ENCODE assay signal across 10 cellular contexts in genomic region chr2:168380500-168380899, GRCh38.
"Had no signal": no experiment of that assay in that cellular context is flagged by ENCODE, and none has a peak within 500 bp of the region (broad histone marks: within the 10 kb centered on the region; RNA-seq: fewer than 3 reads in every experiment).

No MANE protein-coding gene starts in this region.

- FAIRE-seq: HTR-8/SVneo had no signal

- H3K4me1 ChIP-seq: HAP-1 had no signal

- H2AFZ ChIP-seq: GM23248 had no signal

- ATAC-seq: HCT116 had no signal

- DNase-seq: GM23248, GOT3, H7, HFFc6, Karpas-422, KBM-7 had no signal

- H3K4me3 ChIP-seq: GM23248, HAP-1 had no signal

- H3K4me2 ChIP-seq: KMS-11 had no signal

- H3K9me3 ChIP-seq: HAP-1 had no signal

- H3K36me3 ChIP-seq: HAP-1 had no signal

- H3K9ac ChIP-seq: GM23248, KMS-11 had no signal

- H3K27ac ChIP-seq: GM23248, KMS-11 had no signal
